12 cellular contexts compared by ENCODE assay signal in genomic region chr7:23472046-23472445, GRCh38. TPM values are rescaled to one million over a fixed set of nuclear protein-coding genes. Genes with fewer than 3 reads are reported as not detected.
DNase-seq lines count a peak whose midpoint lies in the region; ATAC-seq and TF ChIP-seq lines count a peak whose summit lies in the region.
"Had no signal": no experiment of that assay in that cellular context is flagged by ENCODE, and none has a peak within 500 bp of the region (broad histone marks: within the 10 kb centered on the region; RNA-seq: fewer than 3 reads in every experiment).

No MANE protein-coding gene starts in this region.

- H3K4me1 ChIP-seq in SJCRH30 (peaks cover 7% of the 10 kb centered on the region), iPS-20b (ENCODE audit: insufficient read depth, low read length) (peaks cover 2% of the 10 kb centered on the region; the same call in 1 of the 2 replicates)

- peaks cover 33% of the 10 kb centered on the region for H3K4me1 Mint-ChIP-seq in stimulated activated memory B cell treated with anti-CD40 and anti-IgM and Interleukin-4, amounts not matched to agents 10 μg/mL and 1 μg/mL and 100 μg/mL, for 72 hours

- no peaks in the 10 kb centered on the region for H3K27me3 ChIP-seq in HL-60 (ENCODE audit: insufficient read depth, poor library complexity, severe bottlenecking)
- no peaks in the 10 kb centered on the region for H3K27me3 ChIP-seq in SJCRH30
- H3K27me3 ChIP-seq in iPS-20b (ENCODE audit: insufficient read depth, low read length), result no peaks in the 10 kb centered on the region

- no peak for TF ChIP-seq CTCF in HL-60 (IDR thresholded peaks at IDR 0.05; ENCODE audit: insufficient read depth, low read length)
- no peak for TF ChIP-seq CTCF in lower leg skin (IDR thresholded peaks at IDR 0.05)

- no peaks in the 10 kb centered on the region for H3K9me3 Mint-ChIP-seq in stimulated activated memory B cell treated with anti-CD40 and anti-IgM and Interleukin-4, amounts not matched to agents 10 μg/mL and 1 μg/mL and 100 μg/mL, for 72 hours

- DNase-seq in DMS53 (lab: John Stamatoyannopoulos, UW) (peak; percentile 59), DMS53 treated with DMSO at 0.1 percent for 48 hours (lab: John Stamatoyannopoulos, UW; ENCODE audit: unreplicated experiment) (no peak), HL-60 (ENCODE audit: low read depth in 1 of 2, low spot score in 1 of 2) (peak in 1 of 2 experiments; percentile 64), SJCRH30 (peak in 1 of 2 experiments; percentile 35), lower leg skin (ENCODE audit: low spot score in 2 of 2) (no peak), kidney glomerular epithelial cell (lab: John Stamatoyannopoulos, UW) (no peak)
- DNase-seq: activated CD4-positive, alpha-beta T cell treated with anti-CD3 and anti-CD28 coated beads for 1 hour; activated naive CD4-positive, alpha-beta T cell treated with Interleukin-2 at 50 U/mL for 16 hours; NCI-H226 had no signal

- H3K36me3 Mint-ChIP-seq in stimulated activated memory B cell treated with anti-CD40 and anti-IgM and Interleukin-4, amounts not matched to agents 10 μg/mL and 1 μg/mL and 100 μg/mL, for 72 hours, result no peaks in the 10 kb centered on the region

- intact Hi-C loops in lower leg skin (cut with DNase I; ENCODE audit: low total_unique reads), result no loop called here

- H3K9me3 ChIP-seq in SJCRH30 (replicated peaks) (no peaks in the 10 kb centered on the region), iPS-20b (ENCODE audit: insufficient read depth, low read depth, low read length) (no peaks in the 10 kb centered on the region)

- no peaks in the 10 kb centered on the region for H3K36me3 ChIP-seq in SJCRH30
- H3K36me3 ChIP-seq in iPS-20b (ENCODE audit: insufficient read depth, low read depth, low read length), result peaks cover 9% of the 10 kb centered on the region; the same call in 1 of the 2 replicates

- TF ChIP-seq POLR2A in lower leg skin (IDR thresholded peaks at IDR 0.05), result no peak

- H3K4me3 Mint-ChIP-seq in stimulated activated memory B cell treated with anti-CD40 and anti-IgM and Interleukin-4, amounts not matched to agents 10 μg/mL and 1 μg/mL and 100 μg/mL, for 72 hours, result no peak overlapping the region

- H3K4me3 ChIP-seq in HL-60 (replicated peaks; ENCODE audit: insufficient read depth, low read length), result peak overlapping the region; percentile 63
- peak overlapping the region; percentile 87 for H3K4me3 ChIP-seq in SJCRH30
- H3K4me3 ChIP-seq in iPS-20b (ENCODE audit: low read length), result peak overlapping the region; percentile 78
- no peak overlapping the region for H3K4me3 ChIP-seq in lower leg skin (ENCODE audit: low read depth, poor library complexity, severe bottlenecking)
- H3K4me3 ChIP-seq: skin epidermis had no signal

- WGBS in lower leg skin, 2 donors, result 74 to 77% methylated on average over 6 of the region's 6 CpGs

- H3K27ac ChIP-seq in HL-60 (replicated peaks) (peak overlapping the region; percentile 96), SJCRH30 (peak overlapping the region; percentile 94), iPS-20b (ENCODE audit: low read length) (peak overlapping the region; percentile 75)
- H3K27ac ChIP-seq: skin epidermis had no signal

- no peak for ATAC-seq in stimulated activated memory B cell treated with anti-CD40 and anti-IgM and Interleukin-4, amounts not matched to agents 10 μg/mL and 1 μg/mL and 100 μg/mL, for 72 hours

- no peak overlapping the region for H3K27ac Mint-ChIP-seq in stimulated activated memory B cell treated with anti-CD40 and anti-IgM and Interleukin-4, amounts not matched to agents 10 μg/mL and 1 μg/mL and 100 μg/mL, for 72 hours

- peaks cover 63% of the 10 kb centered on the region for H3K27me3 Mint-ChIP-seq in stimulated activated memory B cell treated with anti-CD40 and anti-IgM and Interleukin-4, amounts not matched to agents 10 μg/mL and 1 μg/mL and 100 μg/mL, for 72 hours

- H3K9ac ChIP-seq in iPS-20b (ENCODE audit: low read depth, low read length), result peak overlapping the region; percentile 86

RNA-seq across cellular contexts. Expression of gene IGF2BP3, which starts 1.8 kb away (rescaled TPM):
- total RNA-seq in SJCRH30 (2014; rRNA removed; shearing (Covaris generic)), result 105 and 120 TPM in 2 replicates
- under 1 TPM in 1 of 4 donors, not detected in 3; 0.15 TPM for total RNA-seq in lower leg skin

RNA-seq across cellular contexts. Expression of gene TRA2A, which starts 59.7 kb away (rescaled TPM):
- total RNA-seq in SJCRH30 (2014; rRNA removed; shearing (Covaris generic)), result 50.0 and 51.2 TPM in 2 replicates
- 10 to 100 TPM; 24.6 to 37.9 (median 29.5) TPM for total RNA-seq in lower leg skin

Comparison
In these comparisons a context has a peak if more than half of its experiments do, and no peak if none do; other contexts are left out.
1. RNA of gene IGF2BP3, which starts 1.8 kb away (total RNA-seq): 105 to 120 TPM in SJCRH30; 0.15 TPM in lower leg skin; every median in the first group is over 10 times any median in the second.
2. Peak in every context shown above with its lines, with median percentiles within 50 percentile points of each other: H3K27ac ChIP-seq.